In the genomic region with DNA sequence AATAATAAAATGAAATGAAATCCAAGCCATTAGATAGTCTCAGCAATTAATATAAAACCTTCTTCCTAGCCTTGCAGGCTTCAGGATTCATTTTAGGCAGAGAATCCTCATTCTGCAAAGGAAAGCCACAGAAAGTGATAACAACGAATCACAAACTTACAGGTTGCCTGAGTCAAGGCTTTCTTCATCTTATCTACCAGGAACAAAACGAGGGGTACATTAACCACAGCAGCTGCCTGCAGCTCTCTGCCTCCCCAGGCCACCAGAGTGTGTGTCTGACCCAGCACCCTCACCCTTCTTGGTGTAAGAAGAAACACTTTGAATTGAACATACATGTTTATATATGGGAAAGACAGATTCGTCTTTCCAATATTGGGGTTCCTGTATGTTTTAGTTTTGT, we compare ENCODE assay signal across 27 cellular contexts. TPM values are rescaled to one million over a fixed set of nuclear protein-coding genes. Genes with fewer than 3 reads are reported as not detected.
"Had no signal": no experiment of that assay in that cellular context is flagged by ENCODE, and none has a peak within 500 bp of the region (broad histone marks: within the 10 kb centered on the region; RNA-seq: fewer than 3 reads in every experiment).

No MANE protein-coding gene starts in this region.

- H3K4me2 ChIP-seq: neural progenitor cell, smooth muscle cell had no signal

- H3K79me2 ChIP-seq: parathyroid adenoma had no signal

- H2AFZ ChIP-seq: neural progenitor cell, parathyroid adenoma had no signal

- H3K27ac ChIP-seq: adrenal gland, epithelial cell of prostate, left lung, lower lobe of right lung, neural progenitor cell, parathyroid adenoma, psoas muscle, sigmoid colon, stomach, thyroid gland had no signal

- H3K9ac ChIP-seq: neural progenitor cell, parathyroid adenoma had no signal

- H3K4me1 ChIP-seq: adrenal gland, left lung, parathyroid adenoma, psoas muscle had no signal

- H3K4me3 ChIP-seq: adrenal gland, body of pancreas, left lung, lower lobe of right lung, neural progenitor cell, psoas muscle, sigmoid colon, smooth muscle cell, stomach, thyroid gland had no signal

- H3K27me3 ChIP-seq: adrenal gland, body of pancreas, left lung, neural progenitor cell, sigmoid colon, stomach, thyroid gland had no signal

- H3K36me3 ChIP-seq: adrenal gland, left lung, lower lobe of right lung, neural progenitor cell, sigmoid colon, stomach, thyroid gland had no signal

- DNase-seq: activated CD4-positive, alpha-beta T cell treated with anti-CD3 and anti-CD28 coated beads for 36 hours; activated CD8-positive, alpha-beta T cell treated with anti-CD3 and anti-CD28 coated beads, Interleukin-2, amount 10 ng/mL, durations not matched to agents 7 days and 5 days; activated effector memory CD4-positive, alpha-beta T cell treated with Interleukin-2 at 50 U/mL for 16 hours; activated naive CD4-positive, alpha-beta T cell treated with Interleukin-2 at 50 U/mL for 16 hours; activated naive CD8-positive, alpha-beta T cell treated with anti-CD3 and anti-CD28 coated beads for 36 hours; activated T-cell treated with anti-CD3 and anti-CD28 coated beads for 4 hours; activated T-cell treated with anti-CD3 and anti-CD28 coated beads, Interleukin-2, amount 50 U/mL, for 72 hours; adrenal gland; aorta; body of pancreas; effector CD8-positive, alpha-beta T cell; left lung; lower lobe of right lung; mesenchymal stem cell; natural killer cell; occipital lobe; psoas muscle; sigmoid colon; stimulated activated CD4-positive, alpha-beta T cell treated with anti-CD3 and anti-CD28 coated beads, Interleukin-15, amount 100 ng/mL, for 24 hours; stimulated activated CD4-positive, alpha-beta T cell treated with anti-CD3 and anti-CD28 coated beads, Interleukin-2, amount 100 ng/mL, for 24 hours; stimulated activated naive B cell treated with anti-CD40 and anti-IgM and Interleukin-4, amounts not matched to agents 10 μg/mL and 1 μg/mL and 100 μg/mL, for 72 hours; stomach; thyroid gland had no signal

- H3K9me3 ChIP-seq: psoas muscle, thyroid gland had no signal

RNA-seq across cellular contexts. Expression of a gene that starts 12.5 kb away (rescaled TPM):
- total RNA-seq: activated CD8-positive, alpha-beta T cell treated with anti-CD3 and anti-CD28 coated beads, Interleukin-2, amount 10 ng/mL, durations not matched to agents 7 days and 5 days had no signal
